In the genomic region with DNA sequence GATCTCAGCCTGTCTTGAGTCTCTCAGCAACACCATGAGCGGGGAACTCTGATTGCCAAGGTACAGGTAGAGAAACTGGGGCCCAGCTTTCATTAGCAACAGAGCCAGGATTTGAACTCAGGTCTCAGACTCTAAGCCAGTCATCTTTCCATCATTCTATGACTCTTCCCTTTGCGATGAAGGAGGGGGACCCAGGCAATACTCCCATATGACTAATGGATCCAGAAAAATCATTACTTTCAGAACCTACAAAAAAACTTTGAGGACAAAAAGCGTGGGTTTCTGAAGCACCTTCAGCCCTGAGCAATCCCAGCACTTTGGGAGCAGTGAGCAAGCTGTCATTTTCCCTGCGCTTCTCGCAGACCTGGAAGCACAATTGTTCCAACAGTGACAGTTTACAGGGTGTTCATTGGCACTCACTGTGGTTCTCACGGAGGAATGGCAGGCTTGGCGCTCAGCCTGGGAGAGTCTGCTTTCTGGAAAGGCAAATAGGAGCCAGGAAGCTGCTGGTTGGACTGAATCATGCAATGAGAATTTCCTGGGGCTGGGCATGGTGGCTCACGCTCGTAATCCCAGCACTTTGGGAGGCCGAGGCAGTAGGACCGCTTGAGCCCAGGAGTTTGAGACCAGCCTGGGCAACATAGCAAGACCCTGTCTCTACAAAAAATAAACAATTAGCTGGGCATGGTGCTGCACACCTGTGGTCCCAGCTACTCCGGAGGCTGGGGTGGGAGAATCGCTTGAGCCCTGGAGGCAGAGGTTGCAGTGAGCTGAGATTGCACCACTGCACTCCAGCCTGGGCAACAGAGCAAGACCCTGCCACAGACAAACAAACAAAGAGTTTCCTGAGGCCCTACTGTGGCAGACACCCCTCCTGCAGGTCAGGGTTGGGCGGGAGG, we compare ENCODE assay signal across 9 cellular contexts. TPM values are rescaled to one million over a fixed set of nuclear protein-coding genes. Genes with fewer than 3 reads are reported as not detected.
DNase-seq lines count a peak whose midpoint lies in the region; ATAC-seq lines count a peak whose summit lies in the region.
"Had no signal": no experiment of that assay in that cellular context is flagged by ENCODE, and none has a peak within 500 bp of the region (broad histone marks: within the 10 kb centered on the region; RNA-seq: fewer than 3 reads in every experiment).

No MANE protein-coding gene starts in this region.

- no peaks in the 10 kb centered on the region for H3K36me3 Mint-ChIP-seq in T-helper 1 cell treated with Interleukin-12 subunit alpha and Interleukin-12 subunit beta and Interleukin-4 antibody, amounts not matched to agents 30 μg/mL and 1 μg/mL, for 36 hours (ENCODE audit: low read depth)
- no peaks in the 10 kb centered on the region for H3K36me3 Mint-ChIP-seq in activated naive CD8-positive, alpha-beta T cell
- peaks cover 5% of the 10 kb centered on the region for H3K36me3 Mint-ChIP-seq in stimulated activated effector memory CD8-positive, alpha-beta T cell treated with anti-CD3 and anti-CD28 coated beads, Interleukin-12 subunit alpha, Interleukin-12 subunit beta, amount 100 ng/mL, for 72 hours

- H3K27me3 Mint-ChIP-seq in T-helper 1 cell treated with Interleukin-12 subunit alpha and Interleukin-12 subunit beta and Interleukin-4 antibody, amounts not matched to agents 30 μg/mL and 1 μg/mL, for 36 hours (ENCODE audit: low read depth): no peaks in the 10 kb centered on the region
- H3K27me3 Mint-ChIP-seq in activated naive CD8-positive, alpha-beta T cell: no peaks in the 10 kb centered on the region

- H3K9me3 Mint-ChIP-seq in T-helper 1 cell treated with Interleukin-12 subunit alpha and Interleukin-12 subunit beta and Interleukin-4 antibody, amounts not matched to agents 30 μg/mL and 1 μg/mL, for 36 hours: no peaks in the 10 kb centered on the region
- H3K9me3 Mint-ChIP-seq in activated naive CD8-positive, alpha-beta T cell (ENCODE audit: low read depth): no peaks in the 10 kb centered on the region
- no peaks in the 10 kb centered on the region for H3K9me3 Mint-ChIP-seq in stimulated activated effector memory CD8-positive, alpha-beta T cell treated with anti-CD3 and anti-CD28 coated beads, Interleukin-12 subunit alpha, Interleukin-12 subunit beta, amount 100 ng/mL, for 72 hours

- DNase-seq in T-helper 1 cell (no peak), left ventricle myocardium superior (peak; percentile 88), NCI-H2171 (lab: John Stamatoyannopoulos, UW) (no peak), RPMI8226 (no peak)
- DNase-seq in stimulated activated effector memory CD8-positive, alpha-beta T cell treated with anti-CD3 and anti-CD28 coated beads, Interleukin-12 subunit alpha, Interleukin-12 subunit beta, amount 100 ng/mL, for 72 hours (ENCODE audit: low spot score in 2 of 2): no peak
- DNase-seq: DND-41 had no signal

- H3K27ac Mint-ChIP-seq in T-helper 1 cell treated with Interleukin-12 subunit alpha and Interleukin-12 subunit beta and Interleukin-4 antibody, amounts not matched to agents 30 μg/mL and 1 μg/mL, for 36 hours: peak overlapping the region; percentile 91
- H3K27ac Mint-ChIP-seq in activated naive CD8-positive, alpha-beta T cell: peak overlapping the region; percentile 85
- peak overlapping the region; percentile 12 for H3K27ac Mint-ChIP-seq in stimulated activated effector memory CD8-positive, alpha-beta T cell treated with anti-CD3 and anti-CD28 coated beads, Interleukin-12 subunit alpha, Interleukin-12 subunit beta, amount 100 ng/mL, for 72 hours

- H3K4me1 Mint-ChIP-seq in T-helper 1 cell treated with Interleukin-12 subunit alpha and Interleukin-12 subunit beta and Interleukin-4 antibody, amounts not matched to agents 30 μg/mL and 1 μg/mL, for 36 hours (ENCODE audit: low read depth): peaks cover 40% of the 10 kb centered on the region
- peaks cover 44% of the 10 kb centered on the region for H3K4me1 Mint-ChIP-seq in activated naive CD8-positive, alpha-beta T cell (ENCODE audit: low read depth)
- H3K4me1 Mint-ChIP-seq in stimulated activated effector memory CD8-positive, alpha-beta T cell treated with anti-CD3 and anti-CD28 coated beads, Interleukin-12 subunit alpha, Interleukin-12 subunit beta, amount 100 ng/mL, for 72 hours: peaks cover 33% of the 10 kb centered on the region

- intact Hi-C loops in left ventricle myocardium superior (cut with micrococcal nuclease): loop anchor here (5.0 kb wide), 1 partner anchor 69 kb away; no protein-coding TSS in a partner anchor

- ATAC-seq in left ventricle myocardium superior (peak; percentile 93), GM18861 (IDR thresholded peaks at IDR 0.05; ENCODE audit: unreplicated experiment) (no peak)
- no peak for ATAC-seq in stimulated activated effector memory CD8-positive, alpha-beta T cell treated with anti-CD3 and anti-CD28 coated beads, Interleukin-12 subunit alpha, Interleukin-12 subunit beta, amount 100 ng/mL, for 72 hours

- H3K4me3 Mint-ChIP-seq in T-helper 1 cell treated with Interleukin-12 subunit alpha and Interleukin-12 subunit beta and Interleukin-4 antibody, amounts not matched to agents 30 μg/mL and 1 μg/mL, for 36 hours: peak overlapping the region; percentile 81
- peak overlapping the region; percentile 63 for H3K4me3 Mint-ChIP-seq in activated naive CD8-positive, alpha-beta T cell
- H3K4me3 Mint-ChIP-seq in stimulated activated effector memory CD8-positive, alpha-beta T cell treated with anti-CD3 and anti-CD28 coated beads, Interleukin-12 subunit alpha, Interleukin-12 subunit beta, amount 100 ng/mL, for 72 hours: peak overlapping the region; percentile 33

RNA-seq across cellular contexts. Expression of a gene that starts 40.1 kb away (rescaled TPM):
- total RNA-seq in left ventricle myocardium superior: not detected

RNA-seq across cellular contexts. Expression of a gene that starts 40.5 kb away (rescaled TPM):
- not detected for total RNA-seq in left ventricle myocardium superior

Comparison
In these comparisons a context has a peak if more than half of its experiments do, and no peak if none do; other contexts are left out.
1. H3K27ac Mint-ChIP-seq: peak in every context shown above with its lines; median percentile 91 in T-helper 1 cell treated with Interleukin-12 subunit alpha and Interleukin-12 subunit beta and Interleukin-4 antibody, amounts not matched to agents 30 μg/mL and 1 μg/mL, for 36 hours; 85 in activated naive CD8-positive, alpha-beta T cell; 12 in stimulated activated effector memory CD8-positive, alpha-beta T cell treated with anti-CD3 and anti-CD28 coated beads, Interleukin-12 subunit alpha, Interleukin-12 subunit beta, amount 100 ng/mL, for 72 hours.